10 cellular contexts compared by ENCODE assay signal in the genomic region with DNA sequence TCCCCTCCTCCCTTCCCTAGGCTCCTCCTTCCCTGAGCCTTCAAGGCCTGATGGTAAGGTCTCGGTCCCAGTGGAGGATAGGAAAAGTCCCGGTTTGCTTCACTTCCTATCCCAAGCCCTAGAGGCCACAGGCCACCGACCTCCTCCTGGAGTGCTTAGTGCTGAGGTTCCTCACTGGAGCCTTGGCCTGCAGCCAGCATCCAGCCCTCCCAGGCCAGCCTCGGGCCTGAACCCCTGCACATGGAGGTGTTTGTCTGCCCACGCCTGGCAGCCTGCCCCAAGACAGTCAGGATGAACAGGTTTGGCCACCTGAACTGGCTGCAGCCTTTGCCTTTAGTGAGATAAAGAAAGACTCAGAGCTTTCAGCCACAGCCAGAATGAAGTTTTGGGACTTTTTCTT. TPM values are rescaled to one million over a fixed set of nuclear protein-coding genes. Genes with fewer than 3 reads are reported as not detected.
DNase-seq lines count a peak whose midpoint lies in the region; ATAC-seq and TF ChIP-seq lines count a peak whose summit lies in the region.
"Had no signal": no experiment of that assay in that cellular context is flagged by ENCODE, and none has a peak within 500 bp of the region (broad histone marks: within the 10 kb centered on the region; RNA-seq: fewer than 3 reads in every experiment).

No MANE protein-coding gene starts in this region.

- H3K4me3 ChIP-seq in PC-3 (ENCODE audit: low read length): peak overlapping the region; percentile 36; the same call in 1 of the 2 replicates
- H3K4me3 ChIP-seq in heart left ventricle: no peak overlapping the region
- H3K4me3 ChIP-seq in prostate gland: no peak overlapping the region

- intact Hi-C loops in PC-3 (cut with micrococcal nuclease) (no loop called here), heart left ventricle (cut with DNase I) (loop anchor here in 1 of 10 donors (5.0 kb wide), 1 partner anchor 60 kb away; no protein-coding TSS in a partner anchor), prostate gland (cut with DNase I) (loop anchor here (5.0 kb wide), 1 partner anchor 110 kb away; no protein-coding TSS in a partner anchor)

- H3K9me2 ChIP-seq in PC-3 (replicated peaks; ENCODE audit: low read length): no peaks in the 10 kb centered on the region

- H3K27ac ChIP-seq in PC-3 (ENCODE audit: low read length): peak overlapping the region; percentile 72
- H3K27ac ChIP-seq in heart left ventricle: peak overlapping the region in 5 of 12 donors; percentile 2 to 42 (median 11)
- H3K27ac ChIP-seq in prostate gland: peak overlapping the region; percentile 71 to 77

- TF ChIP-seq CTCF in PC-3 (conservative IDR thresholded peaks at IDR 0.05; ENCODE audit: low read depth, low read length) (no peak), heart left ventricle (IDR thresholded peaks at IDR 0.05) (no peak), prostate gland (IDR thresholded peaks at IDR 0.05) (no peak)

- POLR2A ChIA-PET in PC-3 (lab: Charles Lee; ENCODE audit: unreplicated experiment): interaction anchor here (0.6 kb wide), 1 partner anchor 9 kb away, joined by 3 read pairs; no protein-coding TSS in a partner anchor
- POLR2A ChIA-PET in activated CD8-positive, alpha-beta T cell treated with anti-CD3 and anti-CD28 coated beads, Interleukin-2, amount 10 ng/mL, durations not matched to agents 7 days and 5 days (lab: Charles Lee): no interaction called here

- CTCF ChIA-PET in PC-3 (lab: Charles Lee): no interaction called here
- CTCF ChIA-PET in activated CD8-positive, alpha-beta T cell treated with anti-CD3 and anti-CD28 coated beads, Interleukin-2, amount 10 ng/mL, durations not matched to agents 7 days and 5 days (lab: Charles Lee): interaction anchor here (0.7 kb wide), 1 partner anchor 57 kb away, joined by 3 read pairs; no protein-coding TSS in a partner anchor

- no peaks in the 10 kb centered on the region for H3K9me3 ChIP-seq in PC-3 (ENCODE audit: low read length)
- H3K9me3 ChIP-seq in heart left ventricle: no peaks in the 10 kb centered on the region
- no peaks in the 10 kb centered on the region for H3K9me3 ChIP-seq in prostate gland

- H3F3A ChIP-seq in PC-3 (ENCODE audit: low read length, unreplicated experiment): peaks cover 7% of the 10 kb centered on the region

- no peaks in the 10 kb centered on the region for H4K20me1 ChIP-seq in PC-3 (ENCODE audit: low read length)

- ATAC-seq in PC-3 (peak; percentile 20), heart left ventricle (peak; percentile 30 to 75 (median 51)), GM21390 (IDR thresholded peaks at IDR 0.05; ENCODE audit: unreplicated experiment) (no peak), HG03045 (IDR thresholded peaks at IDR 0.05; ENCODE audit: unreplicated experiment) (no peak)
- ATAC-seq in activated CD8-positive, alpha-beta T cell treated with anti-CD3 and anti-CD28 coated beads, Interleukin-2, amount 10 ng/mL, durations not matched to agents 7 days and 5 days: no peak

- H3K79me2 ChIP-seq in PC-3 (ENCODE audit: low read length): no peaks in the 10 kb centered on the region

- H3K36me3 Mint-ChIP-seq in activated CD8-positive, alpha-beta T cell treated with anti-CD3 and anti-CD28 coated beads, Interleukin-2, amount 10 ng/mL, durations not matched to agents 7 days and 5 days (ENCODE audit: low read depth): no peaks in the 10 kb centered on the region
- H3K36me3 Mint-ChIP-seq: memory B cell had no signal

- 22 to 46% (median 31%) methylated on average over 5 of the region's 5 CpGs for WGBS in heart left ventricle, 4 donors
- WGBS in prostate gland: 19% methylated on average over 5 of the region's 5 CpGs

- no peaks in the 10 kb centered on the region for H3K9me3 Mint-ChIP-seq in activated CD8-positive, alpha-beta T cell treated with anti-CD3 and anti-CD28 coated beads, Interleukin-2, amount 10 ng/mL, durations not matched to agents 7 days and 5 days (ENCODE audit: insufficient read depth)
- H3K9me3 Mint-ChIP-seq: memory B cell had no signal

- H3K4me2 ChIP-seq in PC-3 (ENCODE audit: low read length): peak overlapping the region; percentile 80

- BruUV-seq in PC-3 (replicated peaks; lab: Mats Ljungman, UMichigan): no TSS peak

- H3K4me1 ChIP-seq in PC-3 (ENCODE audit: insufficient read depth, low read length) (peaks cover 69% of the 10 kb centered on the region), heart left ventricle (peaks cover 0 to 23% (median 2%) of the 10 kb centered on the region in 12 donors), prostate gland (replicated peaks) (peaks cover 13% of the 10 kb centered on the region)

- H3K36me3 ChIP-seq in PC-3 (ENCODE audit: low read depth, low read length) (no peaks in the 10 kb centered on the region), heart left ventricle (no peaks in the 10 kb centered on the region), prostate gland (no peaks in the 10 kb centered on the region)

- no peaks in the 10 kb centered on the region for H3K27me3 ChIP-seq in PC-3 (ENCODE audit: low read length)
- H3K27me3 ChIP-seq in heart left ventricle: peaks cover 0 to 20% (median 5%) of the 10 kb centered on the region in 9 donors
- no peaks in the 10 kb centered on the region for H3K27me3 ChIP-seq in prostate gland (replicated peaks; ENCODE audit: insufficient read depth)

- TF ChIP-seq POLR2A in heart left ventricle (IDR thresholded peaks at IDR 0.05) (no peak), prostate gland (IDR thresholded peaks at IDR 0.05) (no peak)

- no peak overlapping the region for H2AFZ ChIP-seq in PC-3 (ENCODE audit: low read length)

- H3K27ac Mint-ChIP-seq in activated CD8-positive, alpha-beta T cell treated with anti-CD3 and anti-CD28 coated beads, Interleukin-2, amount 10 ng/mL, durations not matched to agents 7 days and 5 days: no peak overlapping the region
- H3K27ac Mint-ChIP-seq: memory B cell had no signal

- no peak overlapping the region for H3K4me3 Mint-ChIP-seq in activated CD8-positive, alpha-beta T cell treated with anti-CD3 and anti-CD28 coated beads, Interleukin-2, amount 10 ng/mL, durations not matched to agents 7 days and 5 days
- H3K4me3 Mint-ChIP-seq: memory B cell had no signal

- H3K27me3 Mint-ChIP-seq in activated CD8-positive, alpha-beta T cell treated with anti-CD3 and anti-CD28 coated beads, Interleukin-2, amount 10 ng/mL, durations not matched to agents 7 days and 5 days (ENCODE audit: low read depth): peaks cover 34% of the 10 kb centered on the region

- peak; percentile 89 for DNase-seq in ELF-1 (ENCODE audit: low read depth, low spot score)
- peak; percentile 96 for DNase-seq in PC-3
- DNase-seq in heart left ventricle: peak; percentile 57 to 80 (median 71)
- peak; percentile 91 for DNase-seq in prostate gland (ENCODE audit: low spot score)
- no peak for DNase-seq in SK-N-DZ (ENCODE audit: low spot score)
- DNase-seq in activated CD8-positive, alpha-beta T cell treated with anti-CD3 and anti-CD28 coated beads, Interleukin-2, amount 10 ng/mL, durations not matched to agents 7 days and 5 days: no peak
- DNase-seq: Karpas-422 had no signal

- H3K4me1 Mint-ChIP-seq in activated CD8-positive, alpha-beta T cell treated with anti-CD3 and anti-CD28 coated beads, Interleukin-2, amount 10 ng/mL, durations not matched to agents 7 days and 5 days (ENCODE audit: low read depth): peaks cover 8% of the 10 kb centered on the region

- H3K9ac ChIP-seq in PC-3 (ENCODE audit: low read length): no peak overlapping the region

RNA-seq across cellular contexts. Expression of gene KRT7, which starts 15.8 kb away (rescaled TPM):
- total RNA-seq in PC-3 (2014; rRNA removed) (2,144 and 2,979 TPM in 2 replicates), heart left ventricle (10 to 100 TPM in 1 of 9 donors, 1 to 10 TPM in 4, under 1 TPM in 2, not detected in 2; 0.20 to 56.7 (median 3.6) TPM), prostate gland (100 to 1,000 TPM in 1 of 2 donors, 10 to 100 TPM in 1; 53.1 to 151 TPM)
- polyA plus RNA-seq in heart left ventricle: under 1 TPM in 1 of 2 donors, not detected in 1; 0.76 TPM
- polyA plus RNA-seq in SK-N-DZ (2014; cell fraction: cytosol; rRNA removed): not detected in 2 replicates
- polyA plus RNA-seq in SK-N-DZ (2014; cell fraction: nucleus; rRNA removed): not detected in 2 replicates
- 10 to 100 TPM; 14.4 to 14.7 TPM for total RNA-seq in activated CD8-positive, alpha-beta T cell treated with anti-CD3 and anti-CD28 coated beads, Interleukin-2, amount 10 ng/mL, durations not matched to agents 7 days and 5 days

RNA-seq across cellular contexts. Expression of gene KRT80, which starts 25.4 kb away (rescaled TPM):
- total RNA-seq in PC-3 (2014; rRNA removed) (19.8 and 30.1 TPM in 2 replicates), heart left ventricle (1 to 10 TPM in 2 of 9 donors, under 1 TPM in 5, not detected in 2; 0.15 to 1.2 (median 0.24) TPM), prostate gland (1 to 10 TPM; 1.9 to 3.7 TPM)
- polyA plus RNA-seq in heart left ventricle: under 1 TPM; 0.08 to 0.72 TPM
- polyA plus RNA-seq in SK-N-DZ (2014; cell fraction: cytosol; rRNA removed): not detected in 2 replicates
- not detected in 2 replicates for polyA plus RNA-seq in SK-N-DZ (2014; cell fraction: nucleus; rRNA removed)
- not detected for total RNA-seq in activated CD8-positive, alpha-beta T cell treated with anti-CD3 and anti-CD28 coated beads, Interleukin-2, amount 10 ng/mL, durations not matched to agents 7 days and 5 days

RNA-seq across cellular contexts. Expression of gene KRT86, which starts 57.2 kb away (rescaled TPM):
- total RNA-seq in PC-3 (2014; rRNA removed): 0.98 and 1.2 TPM in 2 replicates
- total RNA-seq in heart left ventricle: not detected
- polyA plus RNA-seq in heart left ventricle: not detected
- total RNA-seq in prostate gland: under 1 TPM; 0.27 to 0.85 TPM
- not detected in 2 replicates for polyA plus RNA-seq in SK-N-DZ (2014; cell fraction: cytosol; rRNA removed)
- not detected in 2 replicates for polyA plus RNA-seq in SK-N-DZ (2014; cell fraction: nucleus; rRNA removed)
- total RNA-seq in activated CD8-positive, alpha-beta T cell treated with anti-CD3 and anti-CD28 coated beads, Interleukin-2, amount 10 ng/mL, durations not matched to agents 7 days and 5 days: 1 to 10 TPM; 1.1 TPM

Comparison
In these comparisons a context has a peak if more than half of its experiments do, and no peak if none do; other contexts are left out.
1. DNase-seq: peak in ELF-1 (single experiment), PC-3 (single experiment), heart left ventricle (5 of 5) and prostate gland (single experiment); none in SK-N-DZ (single experiment) and activated CD8-positive, alpha-beta T cell treated with anti-CD3 and anti-CD28 coated beads, Interleukin-2, amount 10 ng/mL, durations not matched to agents 7 days and 5 days (single experiment).
2. ATAC-seq: peak in PC-3 (single experiment) and heart left ventricle (4 of 4); none in GM21390 (single experiment), activated CD8-positive, alpha-beta T cell treated with anti-CD3 and anti-CD28 coated beads, Interleukin-2, amount 10 ng/mL, durations not matched to agents 7 days and 5 days (single experiment) and HG03045 (single experiment).
3. RNA of gene KRT7, which starts 15.8 kb away (total RNA-seq): 2,144 to 2,979 TPM in PC-3; 53.1 to 151 TPM in prostate gland, 14.4 to 14.7 TPM in activated CD8-positive, alpha-beta T cell treated with anti-CD3 and anti-CD28 coated beads, Interleukin-2, amount 10 ng/mL, durations not matched to agents 7 days and 5 days and 0.20 to 56.7 TPM in heart left ventricle; every median in the first group is over 10 times any median in the second.